Comparison of ENCODE assay signal across 16 cellular contexts in genomic region chr6:167831281-167831680, GRCh38. TPM values are rescaled to one million over a fixed set of nuclear protein-coding genes. Genes with fewer than 3 reads are reported as not detected.
DNase-seq lines count a peak whose midpoint lies in the region; ATAC-seq, FAIRE-seq and TF ChIP-seq lines count a peak whose summit lies in the region.
"Had no signal": no experiment of that assay in that cellular context is flagged by ENCODE, and none has a peak within 500 bp of the region (broad histone marks: within the 10 kb centered on the region; RNA-seq: fewer than 3 reads in every experiment).

No MANE protein-coding gene starts in this region.

- RAD21 ChIA-PET in GM12878 (lab: Charles Lee; ENCODE audit: unreplicated experiment): interaction anchor here (0.9 to 1.9 kb wide), 6 partner anchors 11 to 41 kb away, joined by 3 to 5 read pairs (median 4); no protein-coding TSS in a partner anchor

- ATAC-seq in GM12878: peak; percentile 50
- ATAC-seq in left colon: no peak
- ATAC-seq: heart left ventricle had no signal

- BruUV-seq in Calu3 (replicated peaks; lab: Mats Ljungman, UMichigan): no TSS peak
- no TSS peak for BruUV-seq in GM12878 (replicated peaks; lab: Mats Ljungman, UMichigan)

- H3K4me2 ChIP-seq in GM12878 (ENCODE audit: control insufficient read depth, insufficient read depth): peak overlapping the region; percentile 58

- in situ Hi-C loops in GM12878 (cut with MboI): no loop called here

- TF ChIP-seq EP300 in GM12878 (IDR thresholded peaks at IDR 0.05; ENCODE audit: borderline replicate concordance in 1 of 2, control insufficient read depth in 1 of 2, low read depth in 2 of 2, low read length in 2 of 2): no peak

- peak overlapping the region; percentile 73 for H3K4me3 Mint-ChIP-seq in Calu3 (ENCODE audit: low read depth, unreplicated experiment)

- POLR2A ChIA-PET in HEK293 (lab: Yijun Ruan, JAX): no interaction called here
- POLR2A ChIA-PET in GM12878 (lab: Charles Lee): interaction anchor here (0.6 to 1.0 kb wide), 2 partner anchors 11 to 28 kb away, joined by 3 to 9 read pairs; no protein-coding TSS in a partner anchor

- H2AFZ ChIP-seq in GM12878 (ENCODE audit: control insufficient read depth, low read depth, low read length): no peak overlapping the region

- H3K27me3 Mint-ChIP-seq in Calu3 (ENCODE audit: unreplicated experiment): no peaks in the 10 kb centered on the region

- TF ChIP-seq CTCF in Calu3 (IDR thresholded peaks at IDR 0.05; ENCODE audit: unreplicated experiment) (no peak), HEK293 (tag by site-specific recombination; IDR thresholded peaks at IDR 0.05) (no peak), GM12878 (IDR thresholded peaks at IDR 0.05 in 2 of 3, conservative IDR thresholded peaks at IDR 0.05 in 1 of 3; ENCODE audit: control insufficient read depth in 2 of 3, extremely low read depth in 1 of 3, insufficient read depth in 1 of 3, low read depth in 3 of 3, low read length in 3 of 3) (no peak), kidney (IDR thresholded peaks at IDR 0.05; ENCODE audit: borderline replicate concordance, extremely low read depth, insufficient read depth) (no peak)

- H3K4me1 Mint-ChIP-seq in Calu3 (ENCODE audit: low read depth, unreplicated experiment): peaks cover 35% of the 10 kb centered on the region

- peaks cover 39% of the 10 kb centered on the region for H3K4me1 ChIP-seq in HEK293 (ENCODE audit: control insufficient read depth, insufficient read depth, low read length)
- peaks cover 20% of the 10 kb centered on the region for H3K4me1 ChIP-seq in GM12878 (ENCODE audit: control insufficient read depth, insufficient read depth, low read length)
- H3K4me1 ChIP-seq in kidney (ENCODE audit: control insufficient read depth in 1 of 2, insufficient read depth in 1 of 2, low read depth in 1 of 2, low read length in 2 of 2): peaks cover 8 to 21% of the 10 kb centered on the region in 2 donors

- TF ChIP-seq RAD21 in GM12878 (IDR thresholded peaks at IDR 0.05; ENCODE audit: insufficient read depth, low read depth, low read length): no peak

- H3K36me3 ChIP-seq in HEK293 (ENCODE audit: control insufficient read depth in 2 of 2, insufficient read depth in 1 of 2, low read length in 2 of 2): no peaks in the 10 kb centered on the region
- H3K36me3 ChIP-seq in GM12878 (ENCODE audit: control insufficient read depth in 2 of 2, insufficient read depth in 2 of 2, low read length in 1 of 2): no peaks in the 10 kb centered on the region
- no peaks in the 10 kb centered on the region for H3K36me3 ChIP-seq in kidney (ENCODE audit: control insufficient read depth in 1 of 2, insufficient read depth in 2 of 2, low read length in 2 of 2)
- H3K36me3 ChIP-seq: heart left ventricle, Peyer's patch, right atrium auricular region had no signal

- H3K9me3 ChIP-seq in HEK293 (ENCODE audit: control insufficient read depth, insufficient read depth, low read depth, low read length): no peaks in the 10 kb centered on the region
- no peaks in the 10 kb centered on the region for H3K9me3 ChIP-seq in GM12878 (replicated peaks; ENCODE audit: control insufficient read depth, insufficient read depth, low read length)
- H3K9me3 ChIP-seq in kidney (ENCODE audit: control insufficient read depth in 1 of 2, low read length in 2 of 2): no peaks in the 10 kb centered on the region
- H3K9me3 ChIP-seq: heart left ventricle, Peyer's patch, right atrium auricular region had no signal

- H3K9ac ChIP-seq in GM12878 (ENCODE audit: control insufficient read depth, insufficient read depth, low read length): no peak overlapping the region
- no peak overlapping the region for H3K9ac ChIP-seq in kidney (ENCODE audit: low read length in 2 of 2)

- no peaks in the 10 kb centered on the region for H4K20me1 ChIP-seq in GM12878 (ENCODE audit: control insufficient read depth, insufficient read depth)

- peak; percentile 59 for FAIRE-seq in GM12878 (lab: Jason Lieb, UNC)
- peak; percentile 33 for FAIRE-seq in kidney (lab: Jason Lieb, UNC)

- DNase-seq in Calu3 (no peak), GM12878 (ENCODE audit: low read depth, low spot score) (no peak), kidney (no peak), left colon (no peak), NCI-H748 treated with DMSO at 0.1 percent for 48 hours (lab: John Stamatoyannopoulos, UW) (no peak), 8988T (no peak), SKM-1 treated with dmso at 0.1 percent for 144 hours (lab: John Stamatoyannopoulos, UW; ENCODE audit: unreplicated experiment) (no peak)
- DNase-seq: activated gamma-delta T cell treated with Interleukin-2 at 50 U/mL for 16 hours, heart left ventricle, Kasumi-1, NCI-H1694 treated with DMSO at 0.1 percent for 48 hours, NCI-H524 treated with DMSO at 0.1 percent for 48 hours, Peyer's patch had no signal

- intact Hi-C loops in Calu3 (cut with micrococcal nuclease; ENCODE audit: unreplicated experiment): loop anchor here (5.0 kb wide), 2 partner anchors 66 to 149 kb away; no protein-coding TSS in a partner anchor
- intact Hi-C loops in GM12878 (cut with micrococcal nuclease; ENCODE audit: unreplicated experiment): no loop called here
- intact Hi-C loops in kidney (cut with DNase I): no loop called here
- intact Hi-C loops in left colon (cut with DNase I, micrococcal nuclease): no loop called here

- peaks cover 34% of the 10 kb centered on the region for H3K36me3 Mint-ChIP-seq in Calu3 (ENCODE audit: insufficient read depth, unreplicated experiment)

- H3K27me3 ChIP-seq in GM12878 (replicated peaks in 1 of 2; ENCODE audit: control insufficient read depth in 2 of 2, insufficient read depth in 2 of 2, low read length in 1 of 2): no peaks in the 10 kb centered on the region
- H3K27me3 ChIP-seq: Peyer's patch, right atrium auricular region had no signal

- H3K27ac Mint-ChIP-seq in Calu3 (ENCODE audit: unreplicated experiment): peak overlapping the region; percentile 95

- H3K4me3 ChIP-seq in HEK293 (ENCODE audit: low read depth, low read length) (no peak overlapping the region), GM12878 (peak overlapping the region; percentile 61; the same call in 1 of the 2 replicates), kidney (ENCODE audit: low read length in 2 of 2) (no peak overlapping the region)
- H3K4me3 ChIP-seq: heart left ventricle, Peyer's patch, right atrium auricular region had no signal

- H3K27ac ChIP-seq in HEK293 (ENCODE audit: extremely low read depth, low read depth, low read length): no peak overlapping the region
- peak overlapping the region; percentile 84 for H3K27ac ChIP-seq in GM12878 (ENCODE audit: control insufficient read depth, insufficient read depth)
- peak overlapping the region in 1 of 2 donors; percentile 17 for H3K27ac ChIP-seq in kidney (ENCODE audit: low read depth in 2 of 2, low read length in 2 of 2)
- H3K27ac ChIP-seq: heart left ventricle, right atrium auricular region had no signal

- SMC1A ChIA-PET in GM12878 (lab: Charles Lee; ENCODE audit: uncharacterized antibody, unreplicated experiment): interaction anchor here (0.5 to 9.0 kb wide), 11 partner anchors 9 to 1473 kb away, joined by 3 to 58 read pairs (median 5); no protein-coding TSS in a partner anchor

- peaks cover 83% of the 10 kb centered on the region for H3K79me2 ChIP-seq in GM12878 (ENCODE audit: control insufficient read depth, insufficient read depth, low read length)

- H3K9me3 Mint-ChIP-seq in Calu3 (ENCODE audit: low read depth, unreplicated experiment): no peaks in the 10 kb centered on the region
- H3K9me3 Mint-ChIP-seq: nephron had no signal

- CTCF ChIA-PET in Calu3 (lab: Charles Lee) (interaction anchor here (0.7 to 1.3 kb wide), 3 partner anchors 8 to 18 kb away, joined by 5 to 9 read pairs (median 8); no protein-coding TSS in a partner anchor), HEK293 (lab: Yijun Ruan, JAX) (interaction anchor here (1.4 kb wide), 1 partner anchor 23 kb away, joined by 5 read pairs; no protein-coding TSS in a partner anchor), GM12878 (lab: Yijun Ruan, JAX) (interaction anchor here (0.8 to 2.7 kb wide), 4 partner anchors 12 to 107 kb away, joined by 3 to 10 read pairs (median 4); no protein-coding TSS in a partner anchor)

- 94% methylated on average over 2 of the region's 2 CpGs for WGBS in GM12878 (ENCODE audit: insufficient coverage, insufficient replicate concordance, low lambda C conversion rate, missing lambda C conversion rate)

- TF ChIP-seq POLR2A in GM12878 (IDR thresholded peaks at IDR 0.05; ENCODE audit: low read depth, low read length): no peak

TF ChIP-seq in HEK293, 187 proteins besides CTCF, POLR2A, EP300 and RAD21 (continues in another document):
- no peak for TF ChIP-seq RBAK (tag by site-specific recombination; IDR thresholded peaks at IDR 0.05)

TF ChIP-seq in GM12878, 131 proteins besides CTCF, POLR2A, EP300 and RAD21 (continues in another document):
- TF ChIP-seq SMARCA5 (IDR thresholded peaks at IDR 0.05) (no peak), ZNF384 (IDR thresholded peaks at IDR 0.05; ENCODE audit: borderline replicate concordance, low read depth, low read length) (no peak), RB1 (IDR thresholded peaks at IDR 0.05; ENCODE audit: borderline replicate concordance) (no peak), EZH2 (IDR thresholded peaks at IDR 0.05; ENCODE audit: borderline replicate concordance, control insufficient read depth, low read depth, low read length) (no peak), POLR2AphosphoS2 (IDR thresholded peaks at IDR 0.05; ENCODE audit: low read depth, low read length) (no peak), TCF3 (IDR thresholded peaks at IDR 0.05; ENCODE audit: borderline replicate concordance, insufficient read depth, low read depth, low read length) (no peak), NBN (IDR thresholded peaks at IDR 0.05) (no peak)

RNA-seq across cellular contexts. Expression of gene AFDN, which starts 4.6 kb away (rescaled TPM):
- total RNA-seq in Calu3 (2022) (226 and 237 TPM in 2 replicates), GM12878 (2014; rRNA removed) (47.2 and 52.8 TPM in 2 replicates), GM12878 (2014; rRNA removed; fragmentation: Illumina TruSeq; extraction: Trizol) (65.4 and 65.7 TPM in 2 replicates), GM12878 (2021) (67.8 and 68.2 TPM in 2 replicates), kidney (175 TPM), left colon (100 to 1,000 TPM; 194 to 228 TPM)
- total RNA-seq in GM12878 (2013; cell fraction: nucleolus; rRNA removed): 295 and 304 TPM in 2 replicates
- polyA plus RNA-seq in GM12878 (2011; ENCODE audit: low read depth): 13.2 TPM
- polyA plus RNA-seq in GM12878 (2011; rRNA removed) (40.7 and 43.0 TPM in 2 replicates), GM12878 (2014; fragmentation: Illumina TruSeq; extraction: Trizol) (58.5 and 89.6 TPM in 2 replicates), GM12878 (2014; fragmentation: Nextera tagmentation; extraction: Ambion mirVana) (1 to 10 TPM; 5.7 to 8.7 TPM), GM12878 (2014; rRNA removed) (48.5 and 50.2 TPM in 2 replicates), GM12878 (2016; fragmentation: Nextera tagmentation; extraction: Ambion mirVana) (10 to 100 TPM in 1 of 2 experiments, 1 to 10 TPM in 1; 7.2 to 11.8 TPM), kidney (ENCODE audit: insufficient read depth, low read depth, low replicate concordance) (21.5 TPM)
- polyA plus RNA-seq in GM12878 (2011; cell fraction: cytosol; rRNA removed): 19.6 and 21.3 TPM in 2 replicates
- 121 and 135 TPM in 2 replicates for polyA plus RNA-seq in GM12878 (2011; cell fraction: nucleus; rRNA removed)
- 18.5 and 22.9 TPM in 2 replicates for polyA plus RNA-seq in GM12878 (2012)
- polyA minus RNA-seq in GM12878 (2011; rRNA and poly(A)+ RNA removed): 60.1 and 66.5 TPM in 2 replicates
- polyA minus RNA-seq in GM12878 (2011; cell fraction: cytosol; rRNA and poly(A)+ RNA removed): 17.5 and 23.0 TPM in 2 replicates
- 88.6 and 122 TPM in 2 replicates for polyA minus RNA-seq in GM12878 (2011; cell fraction: nucleus; rRNA and poly(A)+ RNA removed)
